In the genomic region with DNA sequence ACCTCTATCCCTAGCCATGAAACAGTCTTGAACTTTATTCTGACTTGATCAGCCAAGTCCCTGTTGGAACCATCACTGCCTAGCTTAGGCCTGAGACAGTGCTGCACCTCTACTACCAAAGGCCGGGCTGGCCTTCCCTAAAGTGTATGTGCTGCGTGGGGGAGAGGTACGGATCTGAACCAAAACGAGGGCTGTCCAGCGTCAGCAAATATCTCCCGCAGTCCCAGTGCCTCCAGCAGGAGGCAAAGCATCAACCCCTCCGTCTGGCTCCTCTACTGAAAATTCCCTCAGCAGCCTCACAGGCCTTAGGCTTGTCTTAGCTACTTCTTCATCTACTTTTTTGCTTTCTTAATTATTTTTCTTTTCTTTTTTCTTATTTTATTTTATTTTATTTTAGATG, we compare ENCODE assay signal across 1 cellular context.
TF ChIP-seq lines count a peak whose summit lies in the region.

No MANE protein-coding gene starts in this region.

TF ChIP-seq in HepG2, 621 proteins besides CTCF, POLR2A, EP300 and RAD21 (continued from another document):
- TF ChIP-seq, protein P1, sequence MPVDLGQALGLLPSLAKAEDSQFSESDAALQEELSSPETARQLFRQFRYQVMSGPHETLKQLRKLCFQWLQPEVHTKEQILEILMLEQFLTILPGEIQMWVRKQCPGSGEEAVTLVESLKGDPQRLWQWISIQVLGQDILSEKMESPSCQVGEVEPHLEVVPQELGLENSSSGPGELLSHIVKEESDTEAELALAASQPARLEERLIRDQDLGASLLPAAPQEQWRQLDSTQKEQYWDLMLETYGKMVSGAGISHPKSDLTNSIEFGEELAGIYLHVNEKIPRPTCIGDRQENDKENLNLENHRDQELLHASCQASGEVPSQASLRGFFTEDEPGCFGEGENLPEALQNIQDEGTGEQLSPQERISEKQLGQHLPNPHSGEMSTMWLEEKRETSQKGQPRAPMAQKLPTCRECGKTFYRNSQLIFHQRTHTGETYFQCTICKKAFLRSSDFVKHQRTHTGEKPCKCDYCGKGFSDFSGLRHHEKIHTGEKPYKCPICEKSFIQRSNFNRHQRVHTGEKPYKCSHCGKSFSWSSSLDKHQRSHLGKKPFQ (CRISPR knock-in tag; IDR thresholded peaks at IDR 0.05; ENCODE audit: insufficient replicate concordance): no peak
- TF ChIP-seq ZNF570 (CRISPR knock-in tag; IDR thresholded peaks at IDR 0.05; ENCODE audit: borderline replicate concordance): no peak
- no peak for TF ChIP-seq KLF9 (CRISPR knock-in tag; IDR thresholded peaks at IDR 0.05; ENCODE audit: low read depth)
- no peak for TF ChIP-seq CBX5 (CRISPR knock-in tag; IDR thresholded peaks at IDR 0.05; ENCODE audit: borderline replicate concordance)
- TF ChIP-seq, protein P2, sequence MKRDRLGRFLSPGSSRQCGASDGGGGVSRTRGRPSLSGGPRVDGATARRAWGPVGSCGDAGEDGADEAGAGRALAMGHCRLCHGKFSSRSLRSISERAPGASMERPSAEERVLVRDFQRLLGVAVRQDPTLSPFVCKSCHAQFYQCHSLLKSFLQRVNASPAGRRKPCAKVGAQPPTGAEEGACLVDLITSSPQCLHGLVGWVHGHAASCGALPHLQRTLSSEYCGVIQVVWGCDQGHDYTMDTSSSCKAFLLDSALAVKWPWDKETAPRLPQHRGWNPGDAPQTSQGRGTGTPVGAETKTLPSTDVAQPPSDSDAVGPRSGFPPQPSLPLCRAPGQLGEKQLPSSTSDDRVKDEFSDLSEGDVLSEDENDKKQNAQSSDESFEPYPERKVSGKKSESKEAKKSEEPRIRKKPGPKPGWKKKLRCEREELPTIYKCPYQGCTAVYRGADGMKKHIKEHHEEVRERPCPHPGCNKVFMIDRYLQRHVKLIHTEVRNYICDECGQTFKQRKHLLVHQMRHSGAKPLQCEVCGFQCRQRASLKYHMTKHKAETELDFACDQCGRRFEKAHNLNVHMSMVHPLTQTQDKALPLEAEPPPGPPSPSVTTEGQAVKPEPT (CRISPR knock-in tag; IDR thresholded peaks at IDR 0.05; ENCODE audit: low read depth): no peak
- no peak for TF ChIP-seq ZNF782 (CRISPR knock-in tag; IDR thresholded peaks at IDR 0.05; ENCODE audit: borderline replicate concordance)
- TF ChIP-seq, protein P3, sequence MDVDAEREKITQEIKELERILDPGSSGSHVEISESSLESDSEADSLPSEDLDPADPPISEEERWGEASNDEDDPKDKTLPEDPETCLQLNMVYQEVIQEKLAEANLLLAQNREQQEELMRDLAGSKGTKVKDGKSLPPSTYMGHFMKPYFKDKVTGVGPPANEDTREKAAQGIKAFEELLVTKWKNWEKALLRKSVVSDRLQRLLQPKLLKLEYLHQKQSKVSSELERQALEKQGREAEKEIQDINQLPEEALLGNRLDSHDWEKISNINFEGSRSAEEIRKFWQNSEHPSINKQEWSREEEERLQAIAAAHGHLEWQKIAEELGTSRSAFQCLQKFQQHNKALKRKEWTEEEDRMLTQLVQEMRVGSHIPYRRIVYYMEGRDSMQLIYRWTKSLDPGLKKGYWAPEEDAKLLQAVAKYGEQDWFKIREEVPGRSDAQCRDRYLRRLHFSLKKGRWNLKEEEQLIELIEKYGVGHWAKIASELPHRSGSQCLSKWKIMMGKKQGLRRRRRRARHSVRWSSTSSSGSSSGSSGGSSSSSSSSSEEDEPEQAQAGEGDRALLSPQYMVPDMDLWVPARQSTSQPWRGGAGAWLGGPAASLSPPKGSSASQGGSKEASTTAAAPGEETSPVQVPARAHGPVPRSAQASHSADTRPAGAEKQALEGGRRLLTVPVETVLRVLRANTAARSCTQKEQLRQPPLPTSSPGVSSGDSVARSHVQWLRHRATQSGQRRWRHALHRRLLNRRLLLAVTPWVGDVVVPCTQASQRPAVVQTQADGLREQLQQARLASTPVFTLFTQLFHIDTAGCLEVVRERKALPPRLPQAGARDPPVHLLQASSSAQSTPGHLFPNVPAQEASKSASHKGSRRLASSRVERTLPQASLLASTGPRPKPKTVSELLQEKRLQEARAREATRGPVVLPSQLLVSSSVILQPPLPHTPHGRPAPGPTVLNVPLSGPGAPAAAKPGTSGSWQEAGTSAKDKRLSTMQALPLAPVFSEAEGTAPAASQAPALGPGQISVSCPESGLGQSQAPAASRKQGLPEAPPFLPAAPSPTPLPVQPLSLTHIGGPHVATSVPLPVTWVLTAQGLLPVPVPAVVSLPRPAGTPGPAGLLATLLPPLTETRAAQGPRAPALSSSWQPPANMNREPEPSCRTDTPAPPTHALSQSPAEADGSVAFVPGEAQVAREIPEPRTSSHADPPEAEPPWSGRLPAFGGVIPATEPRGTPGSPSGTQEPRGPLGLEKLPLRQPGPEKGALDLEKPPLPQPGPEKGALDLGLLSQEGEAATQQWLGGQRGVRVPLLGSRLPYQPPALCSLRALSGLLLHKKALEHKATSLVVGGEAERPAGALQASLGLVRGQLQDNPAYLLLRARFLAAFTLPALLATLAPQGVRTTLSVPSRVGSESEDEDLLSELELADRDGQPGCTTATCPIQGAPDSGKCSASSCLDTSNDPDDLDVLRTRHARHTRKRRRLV (CRISPR knock-in tag; IDR thresholded peaks at IDR 0.05): no peak
- no peak for TF ChIP-seq RCOR2 (CRISPR knock-in tag; IDR thresholded peaks at IDR 0.05)
- TF ChIP-seq FOXK1 (CRISPR knock-in tag; IDR thresholded peaks at IDR 0.05; ENCODE audit: borderline replicate concordance, low read depth): no peak
- TF ChIP-seq, protein P4, sequence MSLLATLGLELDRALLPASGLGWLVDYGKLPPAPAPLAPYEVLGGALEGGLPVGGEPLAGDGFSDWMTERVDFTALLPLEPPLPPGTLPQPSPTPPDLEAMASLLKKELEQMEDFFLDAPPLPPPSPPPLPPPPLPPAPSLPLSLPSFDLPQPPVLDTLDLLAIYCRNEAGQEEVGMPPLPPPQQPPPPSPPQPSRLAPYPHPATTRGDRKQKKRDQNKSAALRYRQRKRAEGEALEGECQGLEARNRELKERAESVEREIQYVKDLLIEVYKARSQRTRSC (CRISPR knock-in tag; IDR thresholded peaks at IDR 0.05; ENCODE audit: low read depth): no peak
- no peak for TF ChIP-seq ZNF557 (CRISPR knock-in tag; IDR thresholded peaks at IDR 0.05)
- no peak for TF ChIP-seq ZEB1 (IDR thresholded peaks at IDR 0.05; ENCODE audit: insufficient replicate concordance, low read depth)
- TF ChIP-seq, protein P5, sequence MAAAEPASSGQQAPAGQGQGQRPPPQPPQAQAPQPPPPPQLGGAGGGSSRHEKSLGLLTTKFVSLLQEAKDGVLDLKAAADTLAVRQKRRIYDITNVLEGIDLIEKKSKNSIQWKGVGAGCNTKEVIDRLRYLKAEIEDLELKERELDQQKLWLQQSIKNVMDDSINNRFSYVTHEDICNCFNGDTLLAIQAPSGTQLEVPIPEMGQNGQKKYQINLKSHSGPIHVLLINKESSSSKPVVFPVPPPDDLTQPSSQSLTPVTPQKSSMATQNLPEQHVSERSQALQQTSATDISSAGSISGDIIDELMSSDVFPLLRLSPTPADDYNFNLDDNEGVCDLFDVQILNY (CRISPR knock-in tag; conservative IDR thresholded peaks at IDR 0.05): no peak
- no peak for TF ChIP-seq ZNF354B (CRISPR knock-in tag; IDR thresholded peaks at IDR 0.05)
- TF ChIP-seq ZNF260 (CRISPR knock-in tag; IDR thresholded peaks at IDR 0.05; ENCODE audit: borderline replicate concordance, low read depth): no peak
- no peak for TF ChIP-seq CREB1 (IDR thresholded peaks at IDR 0.05)
- no peak for TF ChIP-seq CREB1 (CRISPR knock-in tag; IDR thresholded peaks at IDR 0.05)
